ENCODE assay signal across 13 cellular contexts in genomic region chr2:7950035-7950612, GRCh38.
A peak's percentile ranks its signal among the peaks of the same experiment; 100 is the strongest.
DNase-seq lines count a peak whose midpoint lies in the region; ATAC-seq and TF ChIP-seq lines count a peak whose summit lies in the region.
"Had no signal": no experiment of that assay in that cellular context is flagged by ENCODE, and none has a peak within 500 bp of the region (broad histone marks: within the 10 kb centered on the region; RNA-seq: fewer than 3 reads in every experiment).

No MANE protein-coding gene starts in this region.

- peak; percentile 76 for DNase-seq in GM03348 (ENCODE audit: low spot score)
- peak; percentile 4 for DNase-seq in choroid plexus epithelial cell (ENCODE audit: low read depth)
- DNase-seq in myocyte (ENCODE audit: low read depth) = peak; percentile 54
- DNase-seq in tibial artery = peak in 1 of 2 donors; percentile 72
- DNase-seq in DMS53 (lab: John Stamatoyannopoulos, UW) = no peak
- no peak for DNase-seq in transverse colon
- DNase-seq: BE2C; CD8-positive, alpha-beta T cell; Karpas-422; NCI-H187 treated with DMSO at 0.1 percent for 48 hours; Peyer's patch; SHP77 treated with DMSO at 0.1 percent for 48 hours had no signal

- H3K4me1 ChIP-seq in tibial artery (peaks cover 0 to 24% (median 13%) of the 10 kb centered on the region in 4 donors), transverse colon (no peaks in the 10 kb centered on the region)
- H3K4me1 ChIP-seq: Peyer's patch had no signal

- H3K36me3 ChIP-seq in tibial artery (no peaks in the 10 kb centered on the region), transverse colon (no peaks in the 10 kb centered on the region)
- H3K36me3 ChIP-seq: BE2C, Peyer's patch had no signal

- intact Hi-C loops in tibial artery (cut with DNase I; ENCODE audit: low total_unique reads) = loop anchor here (5.0 kb wide), 1 partner anchor 52 kb away; no protein-coding TSS in a partner anchor
- intact Hi-C loops in transverse colon (cut with DNase I; ENCODE audit: low total_unique reads) = no loop called here

- H3K27me3 ChIP-seq in tibial artery (no peaks in the 10 kb centered on the region), transverse colon (no peaks in the 10 kb centered on the region)
- H3K27me3 ChIP-seq: BE2C, Peyer's patch had no signal

- in situ Hi-C loops in transverse colon (cut with MboI; ENCODE audit: low pct_ligation_motif_present in 1 of 4, low pct_unique_long_range_greater_than_20kb in 1 of 4, low sequenced_read_pairs in 3 of 4) = no loop called here

- 66 to 68% methylated on average over 8 to 13 of the region's 13 CpGs for WGBS in transverse colon (ENCODE audit: low coverage in 1 of 2), 2 donors

- peak overlapping the region; percentile 62 to 74 for H3K27ac ChIP-seq in tibial artery
- H3K27ac ChIP-seq in transverse colon = no peak overlapping the region
- H3K27ac ChIP-seq: Peyer's patch had no signal

- no peak for TF ChIP-seq CTCF in choroid plexus epithelial cell (conservative IDR thresholded peaks at IDR 0.05; ENCODE audit: low read depth, low read length)
- no peak for TF ChIP-seq CTCF in tibial artery (IDR thresholded peaks at IDR 0.05)
- no peak for TF ChIP-seq CTCF in transverse colon (IDR thresholded peaks at IDR 0.05)

- H3K4me3 ChIP-seq in choroid plexus epithelial cell (ENCODE audit: low read depth, low read length) (no peak overlapping the region), tibial artery (no peak overlapping the region), transverse colon (no peak overlapping the region)
- H3K4me3 ChIP-seq: Peyer's patch had no signal

- no peak for TF ChIP-seq EP300 in transverse colon (IDR thresholded peaks at IDR 0.05; ENCODE audit: low read depth)

- no peak for TF ChIP-seq POLR2A in transverse colon (IDR thresholded peaks at IDR 0.05)

- H3K9me3 ChIP-seq in tibial artery = no peaks in the 10 kb centered on the region
- H3K9me3 ChIP-seq in transverse colon = no peaks in the 10 kb centered on the region
- H3K9me3 ChIP-seq: BE2C, Peyer's patch had no signal

- no peak for ATAC-seq in HG03159 (IDR thresholded peaks at IDR 0.05; ENCODE audit: unreplicated experiment)
- ATAC-seq: CD8-positive, alpha-beta T cell had no signal

Comparison
In these comparisons a context has a peak if more than half of its experiments do, and no peak if none do; other contexts are left out.
1. DNase-seq: peak in GM03348 (single experiment), choroid plexus epithelial cell (single experiment) and myocyte (single experiment); none in DMS53 (single experiment) and transverse colon (single experiment).
2. H3K27ac ChIP-seq: peak in tibial artery (2 of 2); none in transverse colon (0 of 4).